18 cellular contexts compared by ENCODE assay signal in the genomic region with DNA sequence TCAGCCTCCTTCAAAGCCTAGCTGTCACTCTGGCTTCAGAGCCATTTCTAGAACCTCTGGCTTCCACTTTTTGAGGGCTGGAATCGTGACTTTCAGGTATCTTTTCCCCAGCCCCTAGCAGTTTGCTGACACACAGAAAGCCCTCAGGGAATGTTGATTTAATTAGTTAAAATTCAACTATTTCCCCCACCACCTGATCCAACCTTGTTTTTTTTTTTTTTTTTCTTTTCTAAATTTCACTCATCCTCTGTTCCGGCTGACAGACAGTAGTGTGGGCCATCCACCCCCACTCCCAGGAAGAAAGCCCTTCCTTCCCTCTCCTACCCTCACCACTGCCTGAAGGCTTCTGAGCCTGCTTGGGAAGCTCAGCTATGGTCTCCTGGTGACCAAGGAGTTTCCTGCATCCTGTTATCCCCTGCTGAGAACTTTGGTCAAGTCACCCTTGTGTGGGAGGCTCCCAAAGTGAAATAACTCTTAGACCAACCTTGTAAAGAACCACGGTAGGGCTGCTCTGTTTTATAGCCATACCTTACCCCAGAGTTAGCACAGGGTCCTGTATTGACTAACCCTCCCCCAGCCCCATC. TPM values are rescaled to one million over a fixed set of nuclear protein-coding genes. Genes with fewer than 3 reads are reported as not detected.
A peak's percentile ranks its signal among the peaks of the same experiment; 100 is the strongest.
DNase-seq lines count a peak whose midpoint lies in the region; ATAC-seq, FAIRE-seq and TF ChIP-seq lines count a peak whose summit lies in the region.
"Had no signal": no experiment of that assay in that cellular context is flagged by ENCODE, and none has a peak within 500 bp of the region (broad histone marks: within the 10 kb centered on the region; RNA-seq: fewer than 3 reads in every experiment).

No MANE protein-coding gene starts in this region.

- no peak for ATAC-seq in HG02981 (IDR thresholded peaks at IDR 0.05; ENCODE audit: unreplicated experiment)
- no peak for ATAC-seq in upper lobe of left lung (ENCODE audit: low FRiP score in 2 of 2)
- ATAC-seq: GM12878, HCT116 had no signal

- TF ChIP-seq EP300 in upper lobe of left lung (IDR thresholded peaks at IDR 0.05), result no peak

- peak overlapping the region; percentile 10 for H3K27ac Mint-ChIP-seq in activated naive CD4-positive, alpha-beta T cell treated with anti-CD3 and anti-CD28 coated beads, Interleukin-2, amount 50 U/mL, for 24 hours
- H3K27ac Mint-ChIP-seq: CD4-positive, CD25-positive, alpha-beta regulatory T cell had no signal

- FAIRE-seq in RCC 7860 (lab: Jason Lieb, UNC), result peak; percentile 75
- FAIRE-seq: GM12878, GM18507 had no signal

- H3K4me3 Mint-ChIP-seq in activated naive CD4-positive, alpha-beta T cell treated with anti-CD3 and anti-CD28 coated beads, Interleukin-2, amount 50 U/mL, for 24 hours, result no peak overlapping the region
- H3K4me3 Mint-ChIP-seq: CD4-positive, CD25-positive, alpha-beta regulatory T cell had no signal

- no peaks in the 10 kb centered on the region for H3K9me3 Mint-ChIP-seq in activated naive CD4-positive, alpha-beta T cell treated with anti-CD3 and anti-CD28 coated beads, Interleukin-2, amount 50 U/mL, for 24 hours
- H3K9me3 Mint-ChIP-seq: CD4-positive, CD25-positive, alpha-beta regulatory T cell had no signal

- no peak overlapping the region for H3K27ac ChIP-seq in upper lobe of left lung
- H3K27ac ChIP-seq: BLaER1 treated with 17β-estradiol and CSF1 and Interleukin-3, amounts not matched to agents 10 nM and 100 nM had no signal

- no peak overlapping the region for H3K4me3 ChIP-seq in upper lobe of left lung
- H3K4me3 ChIP-seq: BLaER1 treated with 17β-estradiol and CSF1 and Interleukin-3, amounts not matched to agents 10 nM and 100 nM; GM12878 had no signal

- H3K4me1 ChIP-seq in upper lobe of left lung, result no peaks in the 10 kb centered on the region
- H3K4me1 ChIP-seq: BLaER1 treated with 17β-estradiol and CSF1 and Interleukin-3, amounts not matched to agents 10 nM and 100 nM had no signal

- WGBS in upper lobe of left lung, 2 donors, result 71% methylated on average over 2 to 3 of the region's 3 CpGs

- H3K4me1 Mint-ChIP-seq in activated naive CD4-positive, alpha-beta T cell treated with anti-CD3 and anti-CD28 coated beads, Interleukin-2, amount 50 U/mL, for 24 hours, result no peaks in the 10 kb centered on the region
- H3K4me1 Mint-ChIP-seq: CD4-positive, CD25-positive, alpha-beta regulatory T cell had no signal

- TF ChIP-seq CTCF in upper lobe of left lung (IDR thresholded peaks at IDR 0.05), result no peak

- no peaks in the 10 kb centered on the region for H3K36me3 ChIP-seq in upper lobe of left lung
- H3K36me3 ChIP-seq: BLaER1 treated with 17β-estradiol and CSF1 and Interleukin-3, amounts not matched to agents 10 nM and 100 nM had no signal

- no peak for DNase-seq in activated naive CD4-positive, alpha-beta T cell treated with Interleukin-2 at 50 U/mL for 16 hours
- DNase-seq in RCC 7860 (ENCODE audit: low spot score), result peak; percentile 80
- DNase-seq in left kidney (ENCODE audit: low read depth, low spot score), result peak; percentile 12
- DNase-seq in UCSD-AML1 (lab: John Stamatoyannopoulos, UW; ENCODE audit: unreplicated experiment), result no peak
- DNase-seq in upper lobe of left lung, result no peak
- DNase-seq: 8988T; ACHN; CD4-positive, CD25-positive, alpha-beta regulatory T cell; DMS79 had no signal

- no peaks in the 10 kb centered on the region for H3K36me3 Mint-ChIP-seq in activated naive CD4-positive, alpha-beta T cell treated with anti-CD3 and anti-CD28 coated beads, Interleukin-2, amount 50 U/mL, for 24 hours
- H3K36me3 Mint-ChIP-seq: CD4-positive, CD25-positive, alpha-beta regulatory T cell had no signal

- peaks cover 5% of the 10 kb centered on the region for H3K27me3 Mint-ChIP-seq in activated naive CD4-positive, alpha-beta T cell treated with anti-CD3 and anti-CD28 coated beads, Interleukin-2, amount 50 U/mL, for 24 hours
- H3K27me3 Mint-ChIP-seq: CD4-positive, CD25-positive, alpha-beta regulatory T cell had no signal

- TF ChIP-seq POLR2A in upper lobe of left lung (IDR thresholded peaks at IDR 0.05), result no peak

- H3K27me3 ChIP-seq in upper lobe of left lung, result no peaks in the 10 kb centered on the region
- H3K27me3 ChIP-seq: BLaER1 treated with 17β-estradiol and CSF1 and Interleukin-3, amounts not matched to agents 10 nM and 100 nM had no signal

- no peaks in the 10 kb centered on the region for H3K9me3 ChIP-seq in upper lobe of left lung

RNA-seq across cellular contexts. Expression of gene KCNJ6, which starts 29.4 kb away (rescaled TPM):
- under 1 TPM in 2 of 6 donors, not detected in 4; 0.06 to 0.15 TPM for total RNA-seq in upper lobe of left lung
- total RNA-seq: CD4-positive, CD25-positive, alpha-beta regulatory T cell; G401; GM12878; H4; HT-29 had no signal

Comparison
In these comparisons a context has a peak if more than half of its experiments do, and no peak if none do; other contexts are left out.
1. DNase-seq: peak in RCC 7860 (single experiment) and left kidney (single experiment); none in activated naive CD4-positive, alpha-beta T cell treated with Interleukin-2 at 50 U/mL for 16 hours (single experiment), UCSD-AML1 (single experiment) and upper lobe of left lung (0 of 2).